In the genomic region with DNA sequence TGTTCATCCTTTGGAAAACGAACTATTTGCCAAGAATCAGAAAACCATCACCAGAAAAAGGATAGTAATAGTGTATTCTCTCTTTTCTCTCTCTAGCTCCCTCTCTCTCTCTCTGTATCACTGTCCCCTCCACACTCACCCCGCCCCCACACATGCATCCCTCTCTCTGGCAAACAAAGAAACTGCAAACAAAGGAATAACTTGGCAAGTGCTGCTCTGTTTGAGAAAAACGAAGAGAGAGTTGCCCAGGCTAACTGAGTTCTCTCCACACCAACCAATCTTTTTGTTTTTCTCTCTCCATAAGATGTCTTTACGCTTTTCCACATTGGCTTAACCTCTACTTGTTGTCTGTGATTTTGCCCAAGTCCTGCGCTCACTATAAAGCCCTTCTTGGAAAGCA, we compare ENCODE assay signal across 27 cellular contexts.
DNase-seq lines count a peak whose midpoint lies in the region; ATAC-seq, FAIRE-seq and TF ChIP-seq lines count a peak whose summit lies in the region.
"Had no signal": no experiment of that assay in that cellular context is flagged by ENCODE, and none has a peak within 500 bp of the region (broad histone marks: within the 10 kb centered on the region; RNA-seq: fewer than 3 reads in every experiment).

No MANE protein-coding gene starts in this region.

- H4K8ac ChIP-seq in H1 (ENCODE audit: extremely low read depth, insufficient read depth, low read length) (no peak overlapping the region), trophoblast cell (ENCODE audit: low read depth, low read length) (no peak overlapping the region)

- H2BK20ac ChIP-seq in H1 (ENCODE audit: low read length) = no peak overlapping the region

- TF ChIP-seq EP300 in H1 (IDR thresholded peaks at IDR 0.05; ENCODE audit: borderline replicate concordance in 1 of 2, low read depth in 2 of 2, low read length in 2 of 2) = no peak

- no peak overlapping the region for H3K4me3 Mint-ChIP-seq in activated CD4-positive, alpha-beta T cell treated with anti-CD3 and anti-CD28 coated beads, Interleukin-2, amount 10 ng/mL, durations not matched to agents 24 days and 14 days
- H3K4me3 Mint-ChIP-seq: activated T-helper 1 cell treated with anti-CD3 and anti-CD28 coated beads, Interleukin-12 subunit alpha, Interleukin-12 subunit beta, Interleukin-2, Interleukin-4 antibody, amounts not matched to agents 30 ng/mL and 10 ng/mL and 1 ng/mL, durations not matched to agents 14 hours and 24 hours and 36 hours; central memory CD8-positive, alpha-beta T cell had no signal

- peak overlapping the region; percentile 37 for H3K27ac ChIP-seq in cardiac muscle cell
- H3K27ac ChIP-seq in H1 (ENCODE audit: low read depth, low read length) = no peak overlapping the region
- peak overlapping the region; percentile 29 for H3K27ac ChIP-seq in mesodermal cell (ENCODE audit: low read depth, low read length, severe bottlenecking)
- no peak overlapping the region for H3K27ac ChIP-seq in thyroid gland
- H3K27ac ChIP-seq in trophoblast cell (ENCODE audit: low read depth, low read length) = no peak overlapping the region
- H3K27ac ChIP-seq: ascending aorta; BLaER1 treated with 17β-estradiol and CSF1 and Interleukin-3, amounts not matched to agents 10 nM and 100 nM; dorsolateral prefrontal cortex; GM23248; ovary had no signal

- H3K36me3 Mint-ChIP-seq in activated CD4-positive, alpha-beta T cell treated with anti-CD3 and anti-CD28 coated beads, Interleukin-2, amount 10 ng/mL, durations not matched to agents 24 days and 14 days (ENCODE audit: low read depth) = no peaks in the 10 kb centered on the region

- H4K20me1 ChIP-seq in H1 (replicated peaks in 1 of 2; ENCODE audit: control insufficient read depth in 1 of 2, insufficient read depth in 2 of 2, low read length in 2 of 2) = no peaks in the 10 kb centered on the region
- H4K20me1 ChIP-seq: BLaER1 treated with 17β-estradiol and CSF1 and Interleukin-3, amounts not matched to agents 10 nM and 100 nM had no signal

- H3K56ac ChIP-seq in H1 (replicated peaks; ENCODE audit: insufficient read length, low read depth, low read length) = no peak overlapping the region

- no peak overlapping the region for H2BK120ac ChIP-seq in H1 (replicated peaks; ENCODE audit: low read depth, low read length)
- no peak overlapping the region for H2BK120ac ChIP-seq in trophoblast cell (ENCODE audit: insufficient read depth, low read length, poor library complexity)

- no peak overlapping the region for H3K18ac ChIP-seq in H1 (ENCODE audit: extremely low read depth, low read length)
- no peak overlapping the region for H3K18ac ChIP-seq in trophoblast cell (ENCODE audit: low read length)

- CTCF ChIA-PET in H1 (lab: Charles Lee; ENCODE audit: partially characterized antibody) = interaction anchor here (0.9 kb wide), 1 partner anchor 546 kb away, joined by 3 read pairs; no protein-coding TSS in a partner anchor

- no peak for ATAC-seq in Right ventricle myocardium inferior
- ATAC-seq: activated naive CD4-positive, alpha-beta T cell treated with anti-CD3 and anti-CD28 coated beads, Interleukin-2, amount 50 U/mL, for 72 hours; sciatic nerve had no signal

- no peak for TF ChIP-seq POLR2A in H1 (IDR thresholded peaks at IDR 0.05; ENCODE audit: control extremely low read depth in 1 of 2, low read depth in 2 of 2, low read length in 2 of 2)
- no peak for TF ChIP-seq POLR2A in thyroid gland (IDR thresholded peaks at IDR 0.05)

- H4K5ac ChIP-seq in H1 (ENCODE audit: insufficient read length, low read depth, low read length) = no peak overlapping the region

- 61% methylated on average over 5 of the region's 5 CpGs; no CpG with 5 or more reads in 1 of the 2 experiments for WGBS in H1 (ENCODE audit: extremely low coverage in 1 of 2, insufficient coverage in 1 of 2, insufficient read length in 1 of 2, insufficient replicate concordance in 2 of 2, low coverage in 1 of 2, low lambda C conversion rate in 2 of 2, missing lambda C conversion rate in 1 of 2), 2 experiments
- WGBS in mesodermal cell (ENCODE audit: insufficient coverage in 2 of 2), 2 experiments = 62 to 63% methylated on average over 3 to 4 of the region's 5 CpGs
- WGBS in thyroid gland, 2 donors = 54 to 57% methylated on average over 5 of the region's 5 CpGs
- no CpG with 5 or more reads among the region's 5 CpGs for WGBS in trophoblast cell (ENCODE audit: extremely low coverage, insufficient coverage, insufficient read length)

- no peaks in the 10 kb centered on the region; the same call in 1 of the 2 replicates for H3K23me2 ChIP-seq in H1 (ENCODE audit: low read depth, low read length)

- H3K27me3 ChIP-seq in cardiac muscle cell = no peaks in the 10 kb centered on the region
- H3K27me3 ChIP-seq in H1 (replicated peaks in 1 of 4; ENCODE audit: control insufficient read depth in 3 of 4, extremely low read depth in 1 of 4, insufficient read depth in 3 of 4, low read length in 3 of 4) = no peaks in the 10 kb centered on the region
- no peaks in the 10 kb centered on the region for H3K27me3 ChIP-seq in thyroid gland
- no peaks in the 10 kb centered on the region for H3K27me3 ChIP-seq in trophoblast cell (ENCODE audit: insufficient read depth, low read length)
- no peaks in the 10 kb centered on the region for H3K27me3 ChIP-seq in BE2C
- H3K27me3 ChIP-seq: ascending aorta; BLaER1 treated with 17β-estradiol and CSF1 and Interleukin-3, amounts not matched to agents 10 nM and 100 nM; dorsolateral prefrontal cortex; ovary had no signal

- H3K79me1 ChIP-seq in H1 (ENCODE audit: low read depth, low read length) = no peaks in the 10 kb centered on the region
- no peaks in the 10 kb centered on the region for H3K79me1 ChIP-seq in trophoblast cell (ENCODE audit: low read length)

- H2BK5ac ChIP-seq in H1 (ENCODE audit: low read depth, low read length) (no peak overlapping the region), trophoblast cell (ENCODE audit: low read depth, low read length, poor library complexity) (no peak overlapping the region)

- no peaks in the 10 kb centered on the region for H3K9me3 Mint-ChIP-seq in activated CD4-positive, alpha-beta T cell treated with anti-CD3 and anti-CD28 coated beads, Interleukin-2, amount 10 ng/mL, durations not matched to agents 24 days and 14 days
- H3K9me3 Mint-ChIP-seq: activated T-helper 1 cell treated with anti-CD3 and anti-CD28 coated beads, Interleukin-12 subunit alpha, Interleukin-12 subunit beta, Interleukin-2, Interleukin-4 antibody, amounts not matched to agents 30 ng/mL and 10 ng/mL and 1 ng/mL, durations not matched to agents 14 hours and 24 hours and 36 hours had no signal

- H2BK15ac ChIP-seq in H1 (ENCODE audit: low read length) = no peak overlapping the region

- DNase-seq in cardiac muscle cell (ENCODE audit: low read depth in 1 of 2, low spot score in 1 of 2) = no peak
- DNase-seq in Right ventricle myocardium inferior (ENCODE audit: missing footprints) = no peak
- no peak for DNase-seq in H1 (ENCODE audit: low read depth in 1 of 2, low spot score in 2 of 2)
- peak; percentile 12 to 15 for DNase-seq in thyroid gland
- no peak for DNase-seq in trophoblast cell
- DNase-seq in BE2C = no peak
- no peak for DNase-seq in activated CD4-positive, alpha-beta T cell treated with anti-CD3 and anti-CD28 coated beads, Interleukin-2, amount 10 ng/mL, durations not matched to agents 24 days and 14 days
- DNase-seq: activated CD4-positive, alpha-beta T cell treated with anti-CD3 and anti-CD28 coated beads for 48 hours; Calu3; erythroblast; foreskin fibroblast; GM23248; kidney glomerular epithelial cell; NCI-H2107; ovary; stimulated activated CD8-positive, alpha-beta memory T cell treated with anti-CD3 and anti-CD28 coated beads, Interleukin-4, amount 100 ng/mL, for 48 hours; T-helper 1 cell had no signal

- H3K4me1 ChIP-seq in cardiac muscle cell (ENCODE audit: low read depth) (peaks cover 14% of the 10 kb centered on the region), H1 (replicated peaks in 1 of 4; ENCODE audit: control insufficient read depth in 3 of 4, insufficient read depth in 4 of 4, low read length in 3 of 4) (peaks cover 0 to 7% (median 7%) of the 10 kb centered on the region in 4 experiments; a peak in 6 of 7 replicates), mesodermal cell (ENCODE audit: control insufficient read depth, insufficient read depth, low read length, poor library complexity, severe bottlenecking) (peaks cover 4% of the 10 kb centered on the region), thyroid gland (peaks cover 7 to 10% of the 10 kb centered on the region in 2 donors), trophoblast cell (ENCODE audit: control insufficient read depth in 1 of 2, insufficient read depth in 2 of 2, low read length in 2 of 2) (peaks cover 0 to 4% of the 10 kb centered on the region in 2 experiments), BE2C (no peaks in the 10 kb centered on the region)
- H3K4me1 ChIP-seq: ascending aorta; BLaER1 treated with 17β-estradiol and CSF1 and Interleukin-3, amounts not matched to agents 10 nM and 100 nM had no signal

- H3K27me3 Mint-ChIP-seq in activated CD4-positive, alpha-beta T cell treated with anti-CD3 and anti-CD28 coated beads, Interleukin-2, amount 10 ng/mL, durations not matched to agents 24 days and 14 days = no peaks in the 10 kb centered on the region

- H3K9me3 ChIP-seq in cardiac muscle cell (ENCODE audit: low read depth) (no peaks in the 10 kb centered on the region), H1 (ENCODE audit: insufficient read depth in 2 of 2, low read depth in 1 of 2, low read length in 1 of 2) (no peaks in the 10 kb centered on the region), mesodermal cell (ENCODE audit: control insufficient read depth, low read length) (no peaks in the 10 kb centered on the region), thyroid gland (no peaks in the 10 kb centered on the region), trophoblast cell (ENCODE audit: insufficient read depth, low read depth, low read length) (no peaks in the 10 kb centered on the region), BE2C (no peaks in the 10 kb centered on the region)
- H3K9me3 ChIP-seq: ascending aorta, ovary had no signal

- H2BK12ac ChIP-seq in H1 (ENCODE audit: low read depth, low read length) = no peak overlapping the region
- H2BK12ac ChIP-seq in trophoblast cell (ENCODE audit: low read length) = no peak overlapping the region

- H3K4me3 ChIP-seq in cardiac muscle cell = no peak overlapping the region
- peak overlapping the region in 1 of 4 experiments; percentile 13; a peak in 1 of 8 replicates for H3K4me3 ChIP-seq in H1 (ENCODE audit: extremely low read depth in 1 of 4, insufficient read depth in 2 of 4, low read depth in 3 of 4, low read length in 4 of 4)
- H3K4me3 ChIP-seq in mesodermal cell (ENCODE audit: extremely low read depth, insufficient read depth, low read length, poor library complexity, severe bottlenecking) = no peak overlapping the region
- no peak overlapping the region for H3K4me3 ChIP-seq in thyroid gland (replicated peaks in 1 of 3)
- no peak overlapping the region for H3K4me3 ChIP-seq in trophoblast cell (ENCODE audit: low read depth, low read length)
- H3K4me3 ChIP-seq in BE2C (ENCODE audit: low read depth, low read length) = no peak overlapping the region
- H3K4me3 ChIP-seq: ascending aorta; BLaER1 treated with 17β-estradiol and CSF1 and Interleukin-3, amounts not matched to agents 10 nM and 100 nM; dorsolateral prefrontal cortex; GM23248; lung; ovary had no signal

- H3K14ac ChIP-seq in H1 (ENCODE audit: insufficient read length) (no peak overlapping the region), trophoblast cell (ENCODE audit: low read length) (no peak overlapping the region)

- H3K27ac Mint-ChIP-seq in activated CD4-positive, alpha-beta T cell treated with anti-CD3 and anti-CD28 coated beads, Interleukin-2, amount 10 ng/mL, durations not matched to agents 24 days and 14 days = no peak overlapping the region
- H3K27ac Mint-ChIP-seq: activated naive CD4-positive, alpha-beta T cell treated with anti-CD3 and anti-CD28 coated beads, Interleukin-2, amount 50 U/mL, for 72 hours; activated T-helper 1 cell treated with anti-CD3 and anti-CD28 coated beads, Interleukin-12 subunit alpha, Interleukin-12 subunit beta, Interleukin-2, Interleukin-4 antibody, amounts not matched to agents 30 ng/mL and 10 ng/mL and 1 ng/mL, durations not matched to agents 14 hours and 24 hours and 36 hours had no signal

- POLR2A ChIA-PET in H1 (lab: Charles Lee; ENCODE audit: partially characterized antibody) = no interaction called here

- H3K4me2 ChIP-seq in H1 (ENCODE audit: insufficient read depth in 1 of 2, low read depth in 2 of 2, low read length in 2 of 2) = peak overlapping the region; percentile 16 to 18; a peak in 2 of 4 replicates
- H3K4me2 ChIP-seq in trophoblast cell (ENCODE audit: low read length) = no peak overlapping the region
- H3K4me2 ChIP-seq: BLaER1 treated with 17β-estradiol and CSF1 and Interleukin-3, amounts not matched to agents 10 nM and 100 nM had no signal

- H2AK5ac ChIP-seq in H1 (ENCODE audit: low read depth, low read length) (no peak overlapping the region), trophoblast cell (ENCODE audit: low read length) (no peak overlapping the region)

- no peak for TF ChIP-seq RAD21 in H1 (IDR thresholded peaks at IDR 0.05 in 1 of 2, conservative IDR thresholded peaks at IDR 0.05 in 1 of 2; ENCODE audit: low read depth in 2 of 2, low read length in 2 of 2)

- peak overlapping the region; percentile 94 for H2AFZ ChIP-seq in H1 (ENCODE audit: low read length)
- H2AFZ ChIP-seq in trophoblast cell (ENCODE audit: insufficient read depth, low read length, poor library complexity) = no peak overlapping the region
- H2AFZ ChIP-seq: GM23248 had no signal

- H4K91ac ChIP-seq in H1 (replicated peaks; ENCODE audit: insufficient read length, low read length) = no peak overlapping the region
- H4K91ac ChIP-seq in trophoblast cell (ENCODE audit: low read depth, low read length) = no peak overlapping the region

- H3K79me2 ChIP-seq in H1 (ENCODE audit: control insufficient read depth in 1 of 2, insufficient read depth in 2 of 2, low read length in 2 of 2) = no peaks in the 10 kb centered on the region
- H3K79me2 ChIP-seq in trophoblast cell (ENCODE audit: control insufficient read depth, insufficient read depth, low read length, poor library complexity) = no peaks in the 10 kb centered on the region

- H3K36me3 ChIP-seq in cardiac muscle cell (no peaks in the 10 kb centered on the region), H1 (ENCODE audit: control insufficient read depth in 2 of 4, insufficient read depth in 4 of 4, low read length in 3 of 4) (no peaks in the 10 kb centered on the region), mesodermal cell (ENCODE audit: control insufficient read depth, insufficient read depth, low read length) (no peaks in the 10 kb centered on the region), thyroid gland (no peaks in the 10 kb centered on the region), trophoblast cell (ENCODE audit: control insufficient read depth in 1 of 2, insufficient read depth in 2 of 2, low read length in 2 of 2) (no peaks in the 10 kb centered on the region), BE2C (no peaks in the 10 kb centered on the region)
- H3K36me3 ChIP-seq: ascending aorta; BLaER1 treated with 17β-estradiol and CSF1 and Interleukin-3, amounts not matched to agents 10 nM and 100 nM; ovary had no signal

- no peak overlapping the region for H3K4ac ChIP-seq in H1 (replicated peaks; ENCODE audit: insufficient read length, low read depth, low read length)
- no peak overlapping the region for H3K4ac ChIP-seq in trophoblast cell (ENCODE audit: low read depth, low read length)

- H4K12ac ChIP-seq in trophoblast cell (ENCODE audit: low read depth, low read length) = no peak overlapping the region

- H3K23ac ChIP-seq in H1 (ENCODE audit: insufficient read length) (no peak overlapping the region), trophoblast cell (ENCODE audit: low read length) (no peak overlapping the region)

- H3K9ac ChIP-seq in H1 (replicated peaks in 1 of 4; ENCODE audit: extremely low read depth in 1 of 4, low read depth in 3 of 4, low read length in 3 of 4) (no peak overlapping the region), trophoblast cell (ENCODE audit: low read length) (no peak overlapping the region)
- H3K9ac ChIP-seq: BLaER1 treated with 17β-estradiol and CSF1 and Interleukin-3, amounts not matched to agents 10 nM and 100 nM; GM23248 had no signal

- FAIRE-seq in H1 (lab: Jason Lieb, UNC) = peak; percentile 7
- FAIRE-seq: urothelium cell line had no signal

- TF ChIP-seq CTCF in cardiac muscle cell (IDR thresholded peaks at IDR 0.05; ENCODE audit: low read depth, low read length) = no peak
- TF ChIP-seq CTCF in H1 (IDR thresholded peaks at IDR 0.05; ENCODE audit: control extremely low read depth in 1 of 3, insufficient read depth in 1 of 3, low read depth in 1 of 3, low read length in 3 of 3) = no peak
- no peak for TF ChIP-seq CTCF in thyroid gland (IDR thresholded peaks at IDR 0.05)
- TF ChIP-seq CTCF in BE2C (IDR thresholded peaks at IDR 0.05; ENCODE audit: low read depth, low read length) = no peak

- intact Hi-C loops in Right ventricle myocardium inferior (cut with DNase I) (no loop called here), thyroid gland (cut with DNase I) (no loop called here)
- intact Hi-C loops in activated CD4-positive, alpha-beta T cell treated with anti-CD3 and anti-CD28 coated beads, Interleukin-2, amount 10 ng/mL, durations not matched to agents 24 days and 14 days (cut with micrococcal nuclease) = no loop called here

- no peaks in the 10 kb centered on the region for H3K4me1 Mint-ChIP-seq in activated CD4-positive, alpha-beta T cell treated with anti-CD3 and anti-CD28 coated beads, Interleukin-2, amount 10 ng/mL, durations not matched to agents 24 days and 14 days
- H3K4me1 Mint-ChIP-seq: central memory CD8-positive, alpha-beta T cell had no signal

Comparison
In these comparisons a context has a peak if more than half of its experiments do, and no peak if none do; other contexts are left out.
1. DNase-seq: peak in thyroid gland (2 of 2); none in cardiac muscle cell (0 of 2), Right ventricle myocardium inferior (single experiment), H1 (0 of 2), trophoblast cell (0 of 2), BE2C (single experiment) and activated CD4-positive, alpha-beta T cell treated with anti-CD3 and anti-CD28 coated beads, Interleukin-2, amount 10 ng/mL, durations not matched to agents 24 days and 14 days (single experiment).
2. H3K27ac ChIP-seq: peak in cardiac muscle cell (single experiment) and mesodermal cell (single experiment); none in H1 (single experiment), thyroid gland (0 of 3) and trophoblast cell (single experiment).